38 cellular contexts compared by ENCODE assay signal in genomic region chr5:108702546-108702945, GRCh38.
"Had no signal": no experiment of that assay in that cellular context is flagged by ENCODE, and none has a peak within 500 bp of the region (broad histone marks: within the 10 kb centered on the region; RNA-seq: fewer than 3 reads in every experiment).

No MANE protein-coding gene starts in this region.

- H3K4me1 ChIP-seq: adrenal gland, ascending aorta, body of pancreas, breast epithelium had no signal

- ATAC-seq: activated naive CD4-positive, alpha-beta T cell treated with anti-CD3 and anti-CD28 coated beads, Interleukin-2, amount 50 U/mL, for 72 hours; activated naive CD8-positive, alpha-beta T cell treated with anti-CD3 and anti-CD28 coated beads, Interleukin-2, amount 50 U/mL, for 24 hours; activated T-cell treated with anti-CD3 and anti-CD28 coated beads, Interleukin-2, amount 50 U/mL, for 4 hours; activated T-cell treated with anti-CD3 and anti-CD28 coated beads, Interleukin-2, amount 50 U/mL, for 72 hours; activated T-helper 17 cell treated with anti-CD3 and anti-CD28 coated beads, Interleukin-2, amount 50 U/mL, for 72 hours; body of pancreas had no signal

- FAIRE-seq: astrocyte, bronchial epithelial cell had no signal

- H3K36me3 ChIP-seq: adrenal gland, ascending aorta, brain microvascular endothelial cell, breast epithelium, cardiac muscle cell had no signal

- H3K36me3 Mint-ChIP-seq: activated naive CD4-positive, alpha-beta T cell treated with anti-CD3 and anti-CD28 coated beads, Interleukin-2, amount 10 ng/mL, durations not matched to agents 7 days and 5 days; activated naive CD4-positive, alpha-beta T cell treated with anti-CD3 and anti-CD28 coated beads, Interleukin-2, amount 50 U/mL, for 24 hours; activated naive CD4-positive, alpha-beta T cell treated with anti-CD3 and anti-CD28 coated beads, Interleukin-2, amount 50 U/mL, for 72 hours; activated naive CD8-positive, alpha-beta T cell; activated naive CD8-positive, alpha-beta T cell treated with anti-CD3 and anti-CD28 coated beads for 36 hours; activated naive CD8-positive, alpha-beta T cell treated with anti-CD3 and anti-CD28 coated beads, Interleukin-2, amount 10 ng/mL, durations not matched to agents 7 days and 5 days; brain had no signal

- H3K9me3 ChIP-seq: adrenal gland, ascending aorta, body of pancreas, breast epithelium had no signal

- H3K27me3 ChIP-seq: adrenal gland, ascending aorta, body of pancreas, brain microvascular endothelial cell, breast epithelium, cardiac muscle cell had no signal

- H3K4me3 Mint-ChIP-seq: activated naive CD4-positive, alpha-beta T cell treated with anti-CD3 and anti-CD28 coated beads for 36 hours; activated naive CD4-positive, alpha-beta T cell treated with anti-CD3 and anti-CD28 coated beads, Interleukin-2, amount 10 ng/mL, durations not matched to agents 7 days and 5 days; activated naive CD4-positive, alpha-beta T cell treated with anti-CD3 and anti-CD28 coated beads, Interleukin-2, amount 50 U/mL, for 24 hours; activated naive CD8-positive, alpha-beta T cell; activated naive CD8-positive, alpha-beta T cell treated with anti-CD3 and anti-CD28 coated beads for 36 hours; activated naive CD8-positive, alpha-beta T cell treated with anti-CD3 and anti-CD28 coated beads, Interleukin-2, amount 10 ng/mL, durations not matched to agents 7 days and 5 days; activated naive CD8-positive, alpha-beta T cell treated with anti-CD3 and anti-CD28 coated beads, Interleukin-2, amount 50 U/mL, for 24 hours; activated T-cell treated with anti-CD3 and anti-CD28 coated beads, Interleukin-2, amount 50 U/mL, for 24 hours; activated T-cell treated with anti-CD3 and anti-CD28 coated beads, Interleukin-2, amount 50 U/mL, for 4 hours; activated T-cell treated with anti-CD3 and anti-CD28 coated beads, Interleukin-2, amount 50 U/mL, for 72 hours; activated T-helper 1 cell treated with anti-CD3 and anti-CD28 coated beads, Interleukin-12 subunit alpha, Interleukin-12 subunit beta, Interleukin-2, Interleukin-4 antibody, amounts not matched to agents 30 ng/mL and 10 ng/mL and 1 ng/mL, durations not matched to agents 14 hours and 24 hours and 36 hours; activated T-helper 17 cell treated with anti-CD3 and anti-CD28 coated beads, Interleukin-2, amount 50 U/mL, for 72 hours; brain; central memory CD8-positive, alpha-beta T cell had no signal

- DNase-seq: activated effector memory CD4-positive, alpha-beta T cell treated with anti-CD3 and anti-CD28 coated beads, Interleukin-2, amount 50 U/mL, for 16 hours; activated effector memory CD4-positive, alpha-beta T cell treated with Interleukin-2 at 50 U/mL for 16 hours; activated gamma-delta T cell; activated gamma-delta T cell treated with Interleukin-2 at 50 U/mL for 16 hours; activated naive CD4-positive, alpha-beta T cell; activated naive CD4-positive, alpha-beta T cell treated with anti-CD3 and anti-CD28 coated beads for 36 hours; activated naive CD4-positive, alpha-beta T cell treated with anti-CD3 and anti-CD28 coated beads, Interleukin-2, amount 10 ng/mL, durations not matched to agents 7 days and 5 days; activated naive CD4-positive, alpha-beta T cell treated with anti-CD3 and anti-CD28 coated beads, Interleukin-2, amount 50 U/mL, for 16 hours; activated naive CD4-positive, alpha-beta T cell treated with Interleukin-2 at 50 U/mL for 16 hours; activated naive CD8-positive, alpha-beta T cell treated with anti-CD3 and anti-CD28 coated beads for 36 hours; activated naive CD8-positive, alpha-beta T cell treated with anti-CD3 and anti-CD28 coated beads, Interleukin-2, amount 10 ng/mL, durations not matched to agents 7 days and 5 days; activated naive CD8-positive, alpha-beta T cell treated with anti-CD3 and anti-CD28 coated beads, Interleukin-2, amount 50 U/mL, for 24 hours; activated T-cell treated with anti-CD3 and anti-CD28 coated beads, Interleukin-2, amount 50 U/mL, for 1 hour; activated T-cell treated with anti-CD3 and anti-CD28 coated beads, Interleukin-2, amount 50 U/mL, for 24 hours; activated T-cell treated with anti-CD3 and anti-CD28 coated beads, Interleukin-2, amount 50 U/mL, for 4 hours; activated T-cell treated with anti-CD3 and anti-CD28 coated beads, Interleukin-2, amount 50 U/mL, for 48 hours; activated T-cell treated with anti-CD3 and anti-CD28 coated beads, Interleukin-2, amount 50 U/mL, for 72 hours; adrenal gland; amniotic stem cell; aorta; body of pancreas; brain microvascular endothelial cell; caudate nucleus; central memory CD4-positive, alpha-beta T cell; cerebellar nuclear complex had no signal

- H3K27ac Mint-ChIP-seq: activated naive CD4-positive, alpha-beta T cell treated with anti-CD3 and anti-CD28 coated beads for 36 hours; activated naive CD4-positive, alpha-beta T cell treated with anti-CD3 and anti-CD28 coated beads, Interleukin-2, amount 10 ng/mL, durations not matched to agents 7 days and 5 days; activated naive CD4-positive, alpha-beta T cell treated with anti-CD3 and anti-CD28 coated beads, Interleukin-2, amount 50 U/mL, for 24 hours; activated naive CD4-positive, alpha-beta T cell treated with anti-CD3 and anti-CD28 coated beads, Interleukin-2, amount 50 U/mL, for 72 hours; activated naive CD8-positive, alpha-beta T cell; activated naive CD8-positive, alpha-beta T cell treated with anti-CD3 and anti-CD28 coated beads for 36 hours; activated naive CD8-positive, alpha-beta T cell treated with anti-CD3 and anti-CD28 coated beads, Interleukin-2, amount 10 ng/mL, durations not matched to agents 7 days and 5 days; activated naive CD8-positive, alpha-beta T cell treated with anti-CD3 and anti-CD28 coated beads, Interleukin-2, amount 50 U/mL, for 24 hours; activated T-cell treated with anti-CD3 and anti-CD28 coated beads, Interleukin-2, amount 50 U/mL, for 24 hours; activated T-cell treated with anti-CD3 and anti-CD28 coated beads, Interleukin-2, amount 50 U/mL, for 72 hours; activated T-helper 1 cell treated with anti-CD3 and anti-CD28 coated beads, Interleukin-12 subunit alpha, Interleukin-12 subunit beta, Interleukin-2, Interleukin-4 antibody, amounts not matched to agents 30 ng/mL and 10 ng/mL and 1 ng/mL, durations not matched to agents 14 hours and 24 hours and 36 hours; activated T-helper 17 cell treated with anti-CD3 and anti-CD28 coated beads, Interleukin-2, amount 50 U/mL, for 72 hours; activated T-helper 2 cell treated with anti-CD3 and anti-CD28 coated beads, Interferon-gamma antibody, Interleukin-2, Interleukin-4, amounts not matched to agents 10 μg/mL and 5 μg/mL and 100 μg/mL, durations not matched to agents 14 hours and 24 hours and 36 hours had no signal

- H3K9me3 Mint-ChIP-seq: activated naive CD4-positive, alpha-beta T cell treated with anti-CD3 and anti-CD28 coated beads for 36 hours; activated naive CD4-positive, alpha-beta T cell treated with anti-CD3 and anti-CD28 coated beads, Interleukin-2, amount 10 ng/mL, durations not matched to agents 7 days and 5 days; activated naive CD4-positive, alpha-beta T cell treated with anti-CD3 and anti-CD28 coated beads, Interleukin-2, amount 50 U/mL, for 24 hours; activated naive CD4-positive, alpha-beta T cell treated with anti-CD3 and anti-CD28 coated beads, Interleukin-2, amount 50 U/mL, for 72 hours; activated naive CD8-positive, alpha-beta T cell treated with anti-CD3 and anti-CD28 coated beads for 36 hours; activated naive CD8-positive, alpha-beta T cell treated with anti-CD3 and anti-CD28 coated beads, Interleukin-2, amount 10 ng/mL, durations not matched to agents 7 days and 5 days; activated naive CD8-positive, alpha-beta T cell treated with anti-CD3 and anti-CD28 coated beads, Interleukin-2, amount 50 U/mL, for 24 hours; activated T-cell treated with anti-CD3 and anti-CD28 coated beads, Interleukin-2, amount 50 U/mL, for 24 hours; activated T-cell treated with anti-CD3 and anti-CD28 coated beads, Interleukin-2, amount 50 U/mL, for 4 hours; activated T-cell treated with anti-CD3 and anti-CD28 coated beads, Interleukin-2, amount 50 U/mL, for 72 hours; activated T-helper 1 cell treated with anti-CD3 and anti-CD28 coated beads, Interleukin-12 subunit alpha, Interleukin-12 subunit beta, Interleukin-2, Interleukin-4 antibody, amounts not matched to agents 30 ng/mL and 10 ng/mL and 1 ng/mL, durations not matched to agents 14 hours and 24 hours and 36 hours; activated T-helper 17 cell treated with anti-CD3 and anti-CD28 coated beads, Interleukin-2, amount 50 U/mL, for 72 hours; activated T-helper 2 cell treated with anti-CD3 and anti-CD28 coated beads, Interferon-gamma antibody, Interleukin-2, Interleukin-4, amounts not matched to agents 10 μg/mL and 5 μg/mL and 100 μg/mL, durations not matched to agents 14 hours and 24 hours and 36 hours; central memory CD8-positive, alpha-beta T cell had no signal

- H3K27ac ChIP-seq: adrenal gland, ascending aorta, body of pancreas, brain microvascular endothelial cell, breast epithelium, cardiac muscle cell had no signal

- H3K27me3 Mint-ChIP-seq: activated naive CD4-positive, alpha-beta T cell treated with anti-CD3 and anti-CD28 coated beads, Interleukin-2, amount 10 ng/mL, durations not matched to agents 7 days and 5 days; activated naive CD8-positive, alpha-beta T cell; activated naive CD8-positive, alpha-beta T cell treated with anti-CD3 and anti-CD28 coated beads for 36 hours; activated naive CD8-positive, alpha-beta T cell treated with anti-CD3 and anti-CD28 coated beads, Interleukin-2, amount 50 U/mL, for 24 hours; brain had no signal

- H3K4me1 Mint-ChIP-seq: activated naive CD4-positive, alpha-beta T cell treated with anti-CD3 and anti-CD28 coated beads, Interleukin-2, amount 10 ng/mL, durations not matched to agents 7 days and 5 days; activated naive CD4-positive, alpha-beta T cell treated with anti-CD3 and anti-CD28 coated beads, Interleukin-2, amount 50 U/mL, for 24 hours; activated naive CD8-positive, alpha-beta T cell treated with anti-CD3 and anti-CD28 coated beads for 36 hours; activated naive CD8-positive, alpha-beta T cell treated with anti-CD3 and anti-CD28 coated beads, Interleukin-2, amount 10 ng/mL, durations not matched to agents 7 days and 5 days; activated naive CD8-positive, alpha-beta T cell treated with anti-CD3 and anti-CD28 coated beads, Interleukin-2, amount 50 U/mL, for 24 hours; activated T-helper 17 cell treated with anti-CD3 and anti-CD28 coated beads, Interleukin-2, amount 50 U/mL, for 72 hours; central memory CD8-positive, alpha-beta T cell had no signal

- H3K4me3 ChIP-seq: adrenal gland, ascending aorta, body of pancreas, breast epithelium, cardiac muscle cell had no signal
